Comparison of ENCODE assay signal across 8 cellular contexts in the genomic region with DNA sequence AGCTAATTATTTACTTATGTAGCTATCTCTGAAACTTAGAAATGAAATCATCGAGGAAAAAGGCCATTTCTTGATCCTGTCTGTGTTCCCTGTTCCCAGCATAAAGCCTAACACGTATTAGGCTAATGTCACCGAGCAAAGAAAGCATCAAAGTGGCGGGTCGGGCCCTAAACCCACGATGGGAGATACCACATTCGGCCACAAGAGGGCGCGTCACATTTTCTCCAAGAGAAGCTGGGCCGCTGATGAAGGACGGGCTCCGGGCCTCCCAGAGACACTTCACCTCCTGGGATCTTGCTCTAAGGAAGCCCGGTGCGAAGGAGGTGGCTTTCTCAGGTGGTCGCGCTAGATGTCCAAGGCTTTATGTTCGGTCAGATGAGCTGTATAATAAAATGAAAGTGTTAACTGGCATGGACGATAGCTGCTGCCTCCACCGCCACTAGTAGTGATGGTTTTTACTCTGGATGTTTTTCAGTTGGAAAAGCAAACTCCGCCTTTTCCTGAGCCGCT. TPM values are rescaled to one million over a fixed set of nuclear protein-coding genes. Genes with fewer than 3 reads are reported as not detected.
DNase-seq lines count a peak whose midpoint lies in the region; ATAC-seq and TF ChIP-seq lines count a peak whose summit lies in the region.

No MANE protein-coding gene starts in this region.

- CTCF ChIA-PET in activated CD8-positive, alpha-beta T cell treated with anti-CD3 and anti-CD28 coated beads, Interleukin-2, amount 10 ng/mL, durations not matched to agents 7 days and 5 days (lab: Charles Lee), result interaction anchor here (0.7 to 11.0 kb wide), 70 partner anchors 10 to 537 kb away, joined by 3 to 115 read pairs (median 5); a partner anchor contains a TSS

- peak overlapping the region; percentile 87 for H3K27ac Mint-ChIP-seq in activated CD8-positive, alpha-beta T cell treated with anti-CD3 and anti-CD28 coated beads, Interleukin-2, amount 10 ng/mL, durations not matched to agents 7 days and 5 days

- TF ChIP-seq CTCF in HL-60 (IDR thresholded peaks at IDR 0.05; ENCODE audit: insufficient read depth, low read length), result peak; percentile 35

- peaks cover 2% of the 10 kb centered on the region for H3K36me3 Mint-ChIP-seq in activated CD8-positive, alpha-beta T cell treated with anti-CD3 and anti-CD28 coated beads, Interleukin-2, amount 10 ng/mL, durations not matched to agents 7 days and 5 days (ENCODE audit: low read depth)

- H3K9me3 Mint-ChIP-seq in activated CD8-positive, alpha-beta T cell treated with anti-CD3 and anti-CD28 coated beads, Interleukin-2, amount 10 ng/mL, durations not matched to agents 7 days and 5 days (ENCODE audit: insufficient read depth), result no peaks in the 10 kb centered on the region

- peaks cover 2% of the 10 kb centered on the region for H3K27me3 Mint-ChIP-seq in activated CD8-positive, alpha-beta T cell treated with anti-CD3 and anti-CD28 coated beads, Interleukin-2, amount 10 ng/mL, durations not matched to agents 7 days and 5 days (ENCODE audit: low read depth)

- no peak overlapping the region for H3K27ac ChIP-seq in HL-60 (replicated peaks)
- H3K27ac ChIP-seq in effector memory CD4-positive, alpha-beta T cell (ENCODE audit: insufficient read depth, low read length, poor library complexity, severe bottlenecking), result peak overlapping the region; percentile 85

- peak; percentile 72 for DNase-seq in GDM1 (lab: John Stamatoyannopoulos, UW)
- DNase-seq in HL-60 (ENCODE audit: low read depth in 1 of 2, low spot score in 1 of 2), result peak; percentile 63 to 74
- peak; percentile 96 for DNase-seq in NCI-H82 (lab: John Stamatoyannopoulos, UW)
- peak; percentile 94 for DNase-seq in activated CD8-positive, alpha-beta T cell treated with anti-CD3 and anti-CD28 coated beads, Interleukin-2, amount 10 ng/mL, durations not matched to agents 7 days and 5 days
- DNase-seq in effector memory CD4-positive, alpha-beta T cell, result peak; percentile 75 to 85 (median 76)
- peak; percentile 87 to 89 for DNase-seq in lung microvascular endothelial cell (ENCODE audit: low read depth in 2 of 2)
- peak; percentile 80 to 91 (median 90) for DNase-seq in stimulated activated CD4-positive, alpha-beta T cell treated with anti-CD3 and anti-CD28 coated beads, TNF-alpha, amount 100 ng/mL, for 24 hours (ENCODE audit: low read depth in 3 of 3)

- H3K4me1 Mint-ChIP-seq in activated CD8-positive, alpha-beta T cell treated with anti-CD3 and anti-CD28 coated beads, Interleukin-2, amount 10 ng/mL, durations not matched to agents 7 days and 5 days (ENCODE audit: low read depth), result peaks cover 23% of the 10 kb centered on the region

- POLR2A ChIA-PET in activated CD8-positive, alpha-beta T cell treated with anti-CD3 and anti-CD28 coated beads, Interleukin-2, amount 10 ng/mL, durations not matched to agents 7 days and 5 days (lab: Charles Lee), result interaction anchor here (0.6 to 2.1 kb wide), 5 partner anchors 15 to 447 kb away, joined by 3 to 8 read pairs (median 4); no protein-coding TSS in a partner anchor

- H3K4me3 ChIP-seq in HL-60 (replicated peaks; ENCODE audit: insufficient read depth, low read length), result peak overlapping the region; percentile 17
- H3K4me3 ChIP-seq in effector memory CD4-positive, alpha-beta T cell (ENCODE audit: insufficient read depth, low read depth, low read length, poor library complexity, severe bottlenecking), result peak overlapping the region; percentile 82

- H3K27me3 ChIP-seq in HL-60 (ENCODE audit: insufficient read depth, poor library complexity, severe bottlenecking), result peaks cover 33% of the 10 kb centered on the region
- no peaks in the 10 kb centered on the region for H3K27me3 ChIP-seq in effector memory CD4-positive, alpha-beta T cell (replicated peaks; ENCODE audit: control insufficient read depth, insufficient read depth, low read length, poor library complexity, severe bottlenecking)

- no peaks in the 10 kb centered on the region for H3K9me3 ChIP-seq in effector memory CD4-positive, alpha-beta T cell (ENCODE audit: control insufficient read depth, low read length)

- ATAC-seq in activated CD8-positive, alpha-beta T cell treated with anti-CD3 and anti-CD28 coated beads, Interleukin-2, amount 10 ng/mL, durations not matched to agents 7 days and 5 days, result peak; percentile 50
- no peak for ATAC-seq in GM21619 (IDR thresholded peaks at IDR 0.05; ENCODE audit: unreplicated experiment)

- H3K4me3 Mint-ChIP-seq in activated CD8-positive, alpha-beta T cell treated with anti-CD3 and anti-CD28 coated beads, Interleukin-2, amount 10 ng/mL, durations not matched to agents 7 days and 5 days, result peak overlapping the region; percentile 86

- H3K36me3 ChIP-seq in effector memory CD4-positive, alpha-beta T cell (ENCODE audit: control insufficient read depth, insufficient read depth, low read length), result peaks cover 10% of the 10 kb centered on the region

- H3K4me1 ChIP-seq in effector memory CD4-positive, alpha-beta T cell (ENCODE audit: control insufficient read depth, insufficient read depth, low read length, poor library complexity, severe bottlenecking), result peaks cover 14% of the 10 kb centered on the region

RNA-seq across cellular contexts. Expression of a gene that starts 0.9 kb away (rescaled TPM):
- total RNA-seq in activated CD8-positive, alpha-beta T cell treated with anti-CD3 and anti-CD28 coated beads, Interleukin-2, amount 10 ng/mL, durations not matched to agents 7 days and 5 days, result 10 to 100 TPM; 18.1 to 21.2 TPM
- total RNA-seq in lung microvascular endothelial cell, result 11.6 and 13.3 TPM in 2 replicates

RNA-seq across cellular contexts. Expression of a gene that starts 35.7 kb away (rescaled TPM):
- total RNA-seq in activated CD8-positive, alpha-beta T cell treated with anti-CD3 and anti-CD28 coated beads, Interleukin-2, amount 10 ng/mL, durations not matched to agents 7 days and 5 days, result under 1 TPM; 0.50 to 0.55 TPM
- 3.2 and 3.5 TPM in 2 replicates for total RNA-seq in lung microvascular endothelial cell

RNA-seq across cellular contexts. Expression of a gene that starts 38.4 kb away (rescaled TPM):
- 1 to 10 TPM; 7.9 to 8.7 TPM for total RNA-seq in activated CD8-positive, alpha-beta T cell treated with anti-CD3 and anti-CD28 coated beads, Interleukin-2, amount 10 ng/mL, durations not matched to agents 7 days and 5 days
- 112 and 162 TPM in 2 replicates for total RNA-seq in lung microvascular endothelial cell

RNA-seq across cellular contexts. Expression of a gene that starts 56.2 kb away (rescaled TPM):
- 100 to 1,000 TPM; 113 to 115 TPM for total RNA-seq in activated CD8-positive, alpha-beta T cell treated with anti-CD3 and anti-CD28 coated beads, Interleukin-2, amount 10 ng/mL, durations not matched to agents 7 days and 5 days
- 16.1 and 25.8 TPM in 2 replicates for total RNA-seq in lung microvascular endothelial cell

Comparison
In these comparisons a context has a peak if more than half of its experiments do, and no peak if none do; other contexts are left out.
1. RNA of a gene that starts 38.4 kb away (total RNA-seq): 112 to 162 TPM in lung microvascular endothelial cell; 7.9 to 8.7 TPM in activated CD8-positive, alpha-beta T cell treated with anti-CD3 and anti-CD28 coated beads, Interleukin-2, amount 10 ng/mL, durations not matched to agents 7 days and 5 days; every median in the first group is over 10 times any median in the second.
2. Peak in every context shown above with its lines, with median percentiles within 50 percentile points of each other: DNase-seq.